ENCODE assay signal across 9 cellular contexts in the genomic region with DNA sequence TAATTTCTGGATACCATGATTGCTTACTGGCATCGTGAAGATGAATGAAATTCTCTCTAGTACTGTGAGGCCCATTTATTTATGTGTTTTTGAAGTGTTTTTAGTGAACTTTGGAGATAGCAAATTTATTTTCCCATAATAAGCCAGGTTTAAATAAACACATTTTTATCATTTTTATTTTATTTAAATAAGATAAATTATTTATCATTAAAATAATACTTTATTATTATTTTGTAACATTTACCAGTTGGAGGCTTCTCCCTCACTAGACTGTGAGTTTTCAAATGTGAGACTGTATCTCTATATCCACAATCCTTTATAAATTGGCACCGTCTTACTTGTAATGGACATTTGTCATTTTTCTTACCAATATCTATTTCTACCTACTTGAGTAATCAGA.
"Had no signal": no experiment of that assay in that cellular context is flagged by ENCODE, and none has a peak within 500 bp of the region (broad histone marks: within the 10 kb centered on the region; RNA-seq: fewer than 3 reads in every experiment).

No MANE protein-coding gene starts in this region.

- H3K36me3 Mint-ChIP-seq: IgD-negative memory B cell had no signal

- FAIRE-seq: HTR-8/SVneo had no signal

- H3K4me1 ChIP-seq: HAP-1 had no signal

- ATAC-seq: HCT116 had no signal

- H3K9me3 Mint-ChIP-seq: HFFc6, IgD-negative memory B cell had no signal

- H3K27me3 Mint-ChIP-seq: IgD-negative memory B cell had no signal

- DNase-seq: GM23248, GOT3, H7, HFFc6, KBM-7 had no signal

- H3K9ac ChIP-seq: GM23248 had no signal

- H3K4me1 Mint-ChIP-seq: IgD-negative memory B cell had no signal

- H3K36me3 ChIP-seq: HAP-1 had no signal

- H3K9me3 ChIP-seq: HAP-1 had no signal

- H2AFZ ChIP-seq: GM23248 had no signal

- H3K27ac Mint-ChIP-seq: HFFc6, IgD-negative memory B cell had no signal

- H3K4me3 Mint-ChIP-seq: HFFc6, IgD-negative memory B cell had no signal

- H3K27ac ChIP-seq: GM23248 had no signal

- H3K4me3 ChIP-seq: GM23248, HAP-1 had no signal
